Comparison of ENCODE assay signal across 9 cellular contexts in genomic region chr19:16326401-16327130, GRCh38. TPM values are rescaled to one million over a fixed set of nuclear protein-coding genes. Genes with fewer than 3 reads are reported as not detected.
DNase-seq lines count a peak whose midpoint lies in the region; ATAC-seq, FAIRE-seq and TF ChIP-seq lines count a peak whose summit lies in the region.
"Had no signal": no experiment of that assay in that cellular context is flagged by ENCODE, and none has a peak within 500 bp of the region (broad histone marks: within the 10 kb centered on the region; RNA-seq: fewer than 3 reads in every experiment).

No MANE protein-coding gene starts in this region.

- H3K4me3 ChIP-seq in GM12864 (ENCODE audit: low read depth, low read length) (peak overlapping the region; percentile 63), endothelial cell of umbilical vein (replicated peaks in 1 of 3; ENCODE audit: insufficient read depth in 1 of 3, low read depth in 1 of 3, low read length in 3 of 3) (peak overlapping the region; percentile 71 to 93 (median 90)), ovary (peak overlapping the region; percentile 70)

- peak; percentile 47 for FAIRE-seq in endothelial cell of umbilical vein (lab: Jason Lieb, UNC)
- FAIRE-seq: keratinocyte had no signal

- H3K36me3 Mint-ChIP-seq in activated B cell treated with CpG ODN at 0.5 μM for 24 hours (ENCODE audit: low read depth): peaks cover 41% of the 10 kb centered on the region

- CTCF ChIA-PET in activated B cell treated with CpG ODN at 0.5 μM for 24 hours (lab: Charles Lee) (interaction anchor here (1.5 to 3.6 kb wide), 7 partner anchors 11 to 91 kb away, joined by 4 to 21 read pairs (median 12); no protein-coding TSS in a partner anchor), endothelial cell of umbilical vein (lab: Charles Lee) (interaction anchor here (2.7 to 6.3 kb wide), 3 partner anchors 42 to 80 kb away, joined by 11 to 99 read pairs (median 36); no protein-coding TSS in a partner anchor)

- H4K20me1 ChIP-seq in endothelial cell of umbilical vein (replicated peaks; ENCODE audit: control insufficient read depth, extremely low read depth, insufficient read depth, low read length): no peaks in the 10 kb centered on the region

- H3K4me2 ChIP-seq in endothelial cell of umbilical vein (ENCODE audit: insufficient read depth, low read length): peak overlapping the region; percentile 85

- H3K79me2 ChIP-seq in endothelial cell of umbilical vein (ENCODE audit: control insufficient read depth, insufficient read depth, low read length): peaks cover 26% of the 10 kb centered on the region

- H3K27me3 ChIP-seq in endothelial cell of umbilical vein (ENCODE audit: control insufficient read depth in 2 of 2, insufficient read depth in 2 of 2, low read length in 2 of 2): no peaks in the 10 kb centered on the region
- H3K27me3 ChIP-seq in ovary: no peaks in the 10 kb centered on the region

- no peak overlapping the region for H2AFZ ChIP-seq in endothelial cell of umbilical vein (ENCODE audit: low read depth, low read length)

- DNase-seq in GM12864 (ENCODE audit: low read depth) (no peak), activated B cell treated with CpG ODN at 0.5 μM for 24 hours (peak; percentile 55), endothelial cell of umbilical vein (ENCODE audit: low read depth, low spot score) (peak; percentile 38), ovary (peak in 4 of 5 donors; percentile 56 to 66 (median 62)), NCI-H2081 (lab: John Stamatoyannopoulos, UW) (no peak), NCI-H1417 treated with DMSO at 0.1 percent for 48 hours (lab: John Stamatoyannopoulos, UW) (no peak)

- no TSS peak for BruUV-seq in endothelial cell of umbilical vein (replicated peaks; lab: Mats Ljungman, UMichigan)

- peak overlapping the region; percentile 95 for H3K4me3 Mint-ChIP-seq in activated B cell treated with CpG ODN at 0.5 μM for 24 hours

- H3K9me3 Mint-ChIP-seq in activated B cell treated with CpG ODN at 0.5 μM for 24 hours: no peaks in the 10 kb centered on the region

- TF ChIP-seq POLR2A in endothelial cell of umbilical vein (IDR thresholded peaks at IDR 0.05; ENCODE audit: low read depth, low read length) (peak; percentile 6), ovary (IDR thresholded peaks at IDR 0.05) (no peak)

- TF ChIP-seq EP300 in ovary (IDR thresholded peaks at IDR 0.05): no peak

- POLR2A ChIA-PET in activated B cell treated with CpG ODN at 0.5 μM for 24 hours (lab: Charles Lee) (interaction anchor here (0.7 to 14.3 kb wide), 12 partner anchors 14 to 261 kb away, joined by 3 to 828 read pairs (median 15); no protein-coding TSS in a partner anchor), endothelial cell of umbilical vein (lab: Charles Lee) (interaction anchor here (0.6 to 3.5 kb wide), 3 partner anchors 12 to 68 kb away, joined by 4 to 18 read pairs (median 5); no protein-coding TSS in a partner anchor)

- H3K9ac ChIP-seq in endothelial cell of umbilical vein (replicated peaks; ENCODE audit: extremely low read depth, insufficient read depth, low read length): peak overlapping the region; percentile 94

- H3K27ac Mint-ChIP-seq in activated B cell treated with CpG ODN at 0.5 μM for 24 hours: peak overlapping the region; percentile 94

- no peak for TF ChIP-seq CTCF in GM12864 (IDR thresholded peaks at IDR 0.05; ENCODE audit: low read depth, low read length, missing control alignments)
- TF ChIP-seq CTCF in activated B cell treated with CpG ODN at 0.5 μM for 24 hours (IDR thresholded peaks at IDR 0.05): no peak
- peak in 1 of 2 donors; percentile 0 for TF ChIP-seq CTCF in endothelial cell of umbilical vein (IDR thresholded peaks at IDR 0.05; ENCODE audit: extremely low read depth in 1 of 2, insufficient read depth in 1 of 2, low read depth in 1 of 2, low read length in 2 of 2)
- TF ChIP-seq CTCF in ovary (IDR thresholded peaks at IDR 0.05): no peak

- ATAC-seq in activated B cell treated with CpG ODN at 0.5 μM for 24 hours (ENCODE audit: low read depth) (no peak), GM19397 (IDR thresholded peaks at IDR 0.05; ENCODE audit: unreplicated experiment) (no peak), GM18519 (IDR thresholded peaks at IDR 0.05; ENCODE audit: low FRiP score, unreplicated experiment) (no peak)

- no peaks in the 10 kb centered on the region for H3K36me3 ChIP-seq in endothelial cell of umbilical vein (ENCODE audit: control insufficient read depth in 2 of 2, extremely low read depth in 1 of 2, insufficient read depth in 2 of 2, low read length in 2 of 2)
- no peaks in the 10 kb centered on the region for H3K36me3 ChIP-seq in ovary

- intact Hi-C loops in activated B cell treated with CpG ODN at 0.5 μM for 24 hours (cut with micrococcal nuclease): loop anchor here (5.0 to 10.0 kb wide), 3 partner anchors 212 to 261 kb away; partner anchors contain the start of genes RAB8A and TPM4
- intact Hi-C loops in endothelial cell of umbilical vein (cut with micrococcal nuclease): loop anchor here (1.0 to 10.0 kb wide), 3 partner anchors 57 to 252 kb away; partner anchors contain the start of genes AP1M1 and TPM4
- intact Hi-C loops in ovary (cut with DNase I): loop anchor here in 3 of 4 donors (5.0 to 10.0 kb wide), 6 partner anchors 34 to 82 kb away; no protein-coding TSS in a partner anchor

- dilution Hi-C loops in endothelial cell of umbilical vein (cut with MboI; ENCODE audit: extremely low pct_ligation_motif_present, low sequenced_read_pairs): no loop called here

- H3K4me1 Mint-ChIP-seq in activated B cell treated with CpG ODN at 0.5 μM for 24 hours: peaks cover 83% of the 10 kb centered on the region

- H3K9me3 ChIP-seq in endothelial cell of umbilical vein (replicated peaks; ENCODE audit: control insufficient read depth, insufficient read depth, low read length): no peaks in the 10 kb centered on the region
- no peaks in the 10 kb centered on the region for H3K9me3 ChIP-seq in ovary

- H3K27ac ChIP-seq in endothelial cell of umbilical vein (ENCODE audit: insufficient read depth, low read depth, low read length) (peak overlapping the region; percentile 79), ovary (peak overlapping the region; percentile 88 to 89)

- WGBS in ovary, 3 donors: 56 to 61% (median 57%) methylated on average over 54 to 55 of the region's 55 CpGs

- H3K9me1 ChIP-seq in endothelial cell of umbilical vein (replicated peaks; ENCODE audit: control insufficient read depth, extremely low read depth, insufficient read depth, low read length): no peaks in the 10 kb centered on the region

- H3K27me3 Mint-ChIP-seq in activated B cell treated with CpG ODN at 0.5 μM for 24 hours: no peaks in the 10 kb centered on the region

- H3K4me1 ChIP-seq in endothelial cell of umbilical vein (ENCODE audit: control insufficient read depth, extremely low read depth, insufficient read depth, low read length): peaks cover 29% of the 10 kb centered on the region
- peaks cover 11% of the 10 kb centered on the region for H3K4me1 ChIP-seq in ovary (ENCODE audit: insufficient read depth)

TF ChIP-seq in endothelial cell of umbilical vein, 7 proteins besides CTCF, POLR2A, EP300 and RAD21:
- TF ChIP-seq EZH2 (IDR thresholded peaks at IDR 0.05; ENCODE audit: borderline replicate concordance, low read depth, low read length, severe bottlenecking): no peak
- no peak for TF ChIP-seq JUN (IDR thresholded peaks at IDR 0.05; ENCODE audit: borderline replicate concordance, insufficient read depth, insufficient read length, low read depth)
- no peak for TF ChIP-seq GATA2 (IDR thresholded peaks at IDR 0.05; ENCODE audit: insufficient read depth, insufficient read length, low read depth, low read length)
- TF ChIP-seq POLR2AphosphoS5 (IDR thresholded peaks at IDR 0.05; ENCODE audit: insufficient read depth, low read depth, low read length): peak; percentile 43
- no peak for TF ChIP-seq FOS (IDR thresholded peaks at IDR 0.05; ENCODE audit: borderline replicate concordance, insufficient read depth, low read length)
- TF ChIP-seq, protein P1, sequence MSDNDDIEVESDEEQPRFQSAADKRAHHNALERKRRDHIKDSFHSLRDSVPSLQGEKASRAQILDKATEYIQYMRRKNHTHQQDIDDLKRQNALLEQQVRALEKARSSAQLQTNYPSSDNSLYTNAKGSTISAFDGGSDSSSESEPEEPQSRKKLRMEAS (IDR thresholded peaks at IDR 0.05; ENCODE audit: insufficient read depth, insufficient read length): no peak
- no peak for TF ChIP-seq MYC (IDR thresholded peaks at IDR 0.05; ENCODE audit: low read depth, low read length)

RNA-seq across cellular contexts. Expression of gene KLF2, which starts 1.9 kb away (rescaled TPM):
- total RNA-seq in activated B cell treated with CpG ODN at 0.5 μM for 24 hours: 76.8 and 87.6 TPM in 2 replicates
- total RNA-seq in endothelial cell of umbilical vein: 23.4 and 37.7 TPM in 2 replicates
- polyA plus RNA-seq in endothelial cell of umbilical vein: 30.3 and 30.6 TPM in 2 replicates
- polyA plus RNA-seq in endothelial cell of umbilical vein (2011; cell fraction: cytosol; rRNA removed): 14.0 and 24.3 TPM in 2 replicates
- polyA plus RNA-seq in endothelial cell of umbilical vein (2011; cell fraction: nucleus; rRNA removed): 54.3 and 60.2 TPM in 2 replicates
- 30.3 and 45.3 TPM in 2 replicates for polyA plus RNA-seq in endothelial cell of umbilical vein (2012)
- 2.1 and 3.0 TPM in 2 replicates for polyA minus RNA-seq in endothelial cell of umbilical vein
- polyA minus RNA-seq in endothelial cell of umbilical vein (2011; cell fraction: cytosol; rRNA and poly(A)+ RNA removed): 2.5 TPM
- polyA minus RNA-seq in endothelial cell of umbilical vein (2011; cell fraction: nucleus; rRNA and poly(A)+ RNA removed): 15.2 and 55.6 TPM in 2 replicates
- total RNA-seq in ovary: 100 to 1,000 TPM in 3 of 7 donors, 10 to 100 TPM in 4; 69.5 to 399 (median 97.8) TPM
- 10 to 100 TPM; 48.3 to 48.7 TPM for polyA plus RNA-seq in ovary
- polyA plus RNA-seq: keratinocyte had no signal

Comparison
In these comparisons a context has a peak if more than half of its experiments do, and no peak if none do; other contexts are left out.
1. DNase-seq: peak in activated B cell treated with CpG ODN at 0.5 μM for 24 hours (single experiment), endothelial cell of umbilical vein (single experiment) and ovary (4 of 5); none in GM12864 (single experiment), NCI-H2081 (0 of 2) and NCI-H1417 treated with DMSO at 0.1 percent for 48 hours (single experiment).
2. Peak in every context shown above with its lines, with median percentiles within 50 percentile points of each other: H3K4me3 ChIP-seq.